9 cellular contexts compared by ENCODE assay signal in the genomic region with DNA sequence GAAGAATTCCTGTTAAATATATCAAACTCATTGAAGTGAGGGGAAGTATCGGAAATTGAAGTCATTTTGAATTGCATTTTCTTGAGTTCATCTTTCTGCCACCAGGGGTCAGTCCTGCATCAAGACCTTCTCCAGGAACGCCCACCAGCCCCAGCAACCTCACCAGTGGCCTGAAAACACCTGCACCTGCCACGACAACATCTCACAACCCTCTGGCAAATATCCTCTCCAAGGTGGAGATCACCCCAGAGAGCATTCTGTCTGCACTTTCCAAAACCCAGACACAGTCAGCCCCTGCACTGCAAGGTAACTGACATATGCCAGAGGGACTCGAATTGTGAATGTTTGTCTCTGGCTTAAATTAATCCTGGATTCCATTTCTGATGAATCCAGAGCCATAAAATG. TPM values are rescaled to one million over a fixed set of nuclear protein-coding genes. Genes with fewer than 3 reads are reported as not detected.
DNase-seq lines count a peak whose midpoint lies in the region; ATAC-seq, FAIRE-seq and TF ChIP-seq lines count a peak whose summit lies in the region.
"Had no signal": no experiment of that assay in that cellular context is flagged by ENCODE, and none has a peak within 500 bp of the region (broad histone marks: within the 10 kb centered on the region; RNA-seq: fewer than 3 reads in every experiment).

No MANE protein-coding gene starts in this region.

- no peak overlapping the region for H3K4me2 ChIP-seq in keratinocyte (ENCODE audit: control insufficient read depth, extremely low read depth, insufficient read depth, low read depth, low read length)

- H3K36me3 ChIP-seq in brain microvascular endothelial cell (replicated peaks): peaks cover 11% of the 10 kb centered on the region
- H3K36me3 ChIP-seq in keratinocyte (ENCODE audit: control insufficient read depth in 2 of 2, extremely low read depth in 1 of 2, insufficient read depth in 2 of 2, low read length in 2 of 2): peaks cover 0 to 4% of the 10 kb centered on the region in 2 experiments

- H3K27ac ChIP-seq in VCaP (no peak overlapping the region), brain microvascular endothelial cell (no peak overlapping the region), keratinocyte (ENCODE audit: control insufficient read depth, insufficient read depth, low read length) (no peak overlapping the region)

- no peaks in the 10 kb centered on the region for H4K20me1 ChIP-seq in keratinocyte (ENCODE audit: control insufficient read depth, extremely low read depth, insufficient read depth, low read length)

- no peak overlapping the region for H2AFZ ChIP-seq in keratinocyte (ENCODE audit: control insufficient read depth, low read length)

- no peaks in the 10 kb centered on the region for H3K79me2 ChIP-seq in keratinocyte (ENCODE audit: control insufficient read depth, insufficient read depth, low read length)

- H3K9ac ChIP-seq in keratinocyte (ENCODE audit: control insufficient read depth, extremely low read depth, insufficient read depth, low read length): no peak overlapping the region

- DNase-seq in NCI-H446 (lab: John Stamatoyannopoulos, UW) (peak; percentile 27 to 59), NCI-H446 treated with DMSO at 0.1 percent for 48 hours (lab: John Stamatoyannopoulos, UW) (no peak), NCI-H2081 treated with DMSO at 0.1 percent for 48 hours (lab: John Stamatoyannopoulos, UW) (peak; percentile 36), brain microvascular endothelial cell (peak; percentile 44), keratinocyte (ENCODE audit: low read depth, low spot score) (peak; percentile 49)
- DNase-seq in stimulated activated CD4-positive, alpha-beta T cell treated with anti-CD3 and anti-CD28 coated beads, Interleukin-4, amount 100 ng/mL, for 1 hour: peak; percentile 71

- no peaks in the 10 kb centered on the region for H3K9me1 ChIP-seq in keratinocyte (ENCODE audit: control insufficient read depth, extremely low read depth, insufficient read depth, low read length)

- peak; percentile 46 for FAIRE-seq in keratinocyte (lab: Jason Lieb, UNC)
- FAIRE-seq: A204.1 had no signal

- no peak for ATAC-seq in HG03342 (IDR thresholded peaks at IDR 0.05; ENCODE audit: unreplicated experiment)

- TF ChIP-seq CTCF in VCaP (conservative IDR thresholded peaks at IDR 0.05) (peak; percentile 88), brain microvascular endothelial cell (IDR thresholded peaks at IDR 0.05; ENCODE audit: low read depth, low read length, missing control alignments) (peak; percentile 81), keratinocyte (optimal IDR thresholded peaks at IDR 0.05 in 1 of 3, IDR thresholded peaks at IDR 0.05 in 1 of 3, conservative IDR thresholded peaks at IDR 0.05 in 1 of 3; ENCODE audit: extremely low read depth in 1 of 3, insufficient read depth in 2 of 3, low read length in 3 of 3) (peak; percentile 77 to 83 (median 80))

- in situ Hi-C loops in brain microvascular endothelial cell (cut with HindIII; ENCODE audit: low pct_ligation_motif_present, low sequenced_read_pairs): no loop called here

- peaks cover 2% of the 10 kb centered on the region for H3K4me1 ChIP-seq in keratinocyte (ENCODE audit: control insufficient read depth, extremely low read depth, insufficient read depth, low read length)

- H3K27me3 ChIP-seq in brain microvascular endothelial cell (replicated peaks) (no peaks in the 10 kb centered on the region), keratinocyte (ENCODE audit: control insufficient read depth, extremely low read depth, insufficient read depth, low read length) (no peaks in the 10 kb centered on the region)

- no peaks in the 10 kb centered on the region for H3K9me3 ChIP-seq in keratinocyte (ENCODE audit: control insufficient read depth, low read depth, low read length)

- H3K4me3 ChIP-seq in brain microvascular endothelial cell (ENCODE audit: low read depth, low read length) (no peak overlapping the region), keratinocyte (ENCODE audit: control insufficient read depth in 2 of 3, extremely low read depth in 1 of 3, insufficient read depth in 2 of 3, low read depth in 1 of 3, low read length in 3 of 3) (no peak overlapping the region)

- dilution Hi-C loops in keratinocyte (cut with MboI; ENCODE audit: extremely low pct_ligation_motif_present, low sequenced_read_pairs): no loop called here

RNA-seq across cellular contexts. Expression of a gene that starts 22.8 kb away (rescaled TPM):
- polyA plus RNA-seq in keratinocyte: 26.6 to 37.5 TPM (median 28.4 TPM) in 3 replicates
- 34.6 TPM for polyA plus RNA-seq in keratinocyte (2011; ENCODE audit: low read depth)
- 13.8 and 20.0 TPM in 2 replicates for polyA plus RNA-seq in keratinocyte (2011; cell fraction: cytosol; rRNA removed)
- polyA plus RNA-seq in keratinocyte (2011; cell fraction: nucleus; rRNA removed): 48.9 and 49.0 TPM in 2 replicates
- polyA plus RNA-seq in keratinocyte (2012; ENCODE audit: low replicate concordance): 24.2 and 26.7 TPM in 2 replicates
- 26.9 to 60.2 TPM (median 37.6 TPM) in 3 replicates for polyA minus RNA-seq in keratinocyte
- 11.1 TPM for polyA minus RNA-seq in keratinocyte (2011; cell fraction: cytosol; rRNA and poly(A)+ RNA removed)
- polyA minus RNA-seq in keratinocyte (2011; cell fraction: nucleus; rRNA and poly(A)+ RNA removed): 26.5 and 35.8 TPM in 2 replicates

RNA-seq across cellular contexts. Expression of a gene that starts 43.5 kb away (rescaled TPM):
- 23.6 to 63.8 TPM (median 26.3 TPM) in 3 replicates for polyA plus RNA-seq in keratinocyte
- polyA plus RNA-seq in keratinocyte (2011; ENCODE audit: low read depth): 36.6 TPM
- 20.3 and 27.6 TPM in 2 replicates for polyA plus RNA-seq in keratinocyte (2011; cell fraction: cytosol; rRNA removed)
- 116 and 156 TPM in 2 replicates for polyA plus RNA-seq in keratinocyte (2011; cell fraction: nucleus; rRNA removed)
- polyA plus RNA-seq in keratinocyte (2012; ENCODE audit: low replicate concordance): 70.1 and 304 TPM in 2 replicates
- polyA minus RNA-seq in keratinocyte: 28.0 to 109 TPM (median 28.7 TPM) in 3 replicates
- 24.2 TPM for polyA minus RNA-seq in keratinocyte (2011; cell fraction: cytosol; rRNA and poly(A)+ RNA removed)
- 82.8 and 93.0 TPM in 2 replicates for polyA minus RNA-seq in keratinocyte (2011; cell fraction: nucleus; rRNA and poly(A)+ RNA removed)

RNA-seq across cellular contexts. Expression of a gene that starts 51.1 kb away (rescaled TPM):
- 0.12 to 0.13 TPM in 2 of 3 replicates, not detected in the other for polyA plus RNA-seq in keratinocyte
- polyA plus RNA-seq in keratinocyte (2011; ENCODE audit: low read depth): 1.0 TPM
- not detected in 2 replicates for polyA plus RNA-seq in keratinocyte (2011; cell fraction: cytosol; rRNA removed)
- 0.29 TPM in 1 of 2 replicates, not detected in the other for polyA plus RNA-seq in keratinocyte (2011; cell fraction: nucleus; rRNA removed)
- not detected in 2 replicates for polyA plus RNA-seq in keratinocyte (2012; ENCODE audit: low replicate concordance)
- not detected in 3 replicates for polyA minus RNA-seq in keratinocyte
- not detected for polyA minus RNA-seq in keratinocyte (2011; cell fraction: cytosol; rRNA and poly(A)+ RNA removed)
- not detected in 2 replicates for polyA minus RNA-seq in keratinocyte (2011; cell fraction: nucleus; rRNA and poly(A)+ RNA removed)
